Comparison of ENCODE assay signal across 1 cellular context in the genomic region with DNA sequence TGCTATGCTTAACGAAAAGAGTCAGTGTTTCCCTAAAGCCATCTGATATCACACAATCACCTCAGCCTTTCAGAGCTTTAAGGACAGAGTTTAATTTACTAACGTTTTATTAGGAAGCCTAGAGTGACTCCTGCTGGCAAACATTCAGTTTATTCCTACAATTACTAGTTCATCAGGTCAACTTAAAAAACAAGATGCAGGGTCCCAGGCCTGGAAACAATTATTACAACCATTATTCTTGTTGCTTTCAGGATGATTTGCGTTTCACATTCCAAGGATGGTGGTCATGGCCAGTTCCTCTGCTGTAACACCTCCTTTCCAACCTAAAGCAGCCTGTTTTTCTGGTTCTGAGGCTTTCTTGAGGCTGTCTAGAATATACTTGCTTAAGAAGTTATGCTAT.
TF ChIP-seq lines count a peak whose summit lies in the region.

No MANE protein-coding gene starts in this region.

TF ChIP-seq in IMR-90, 13 proteins besides CTCF, POLR2A, EP300 and RAD21 (continued from another document):
- peak; percentile 43 for TF ChIP-seq SMC3 (IDR thresholded peaks at IDR 0.05; ENCODE audit: low read depth, low read length)
